ENCODE assay signal across 27 cellular contexts in the genomic region with DNA sequence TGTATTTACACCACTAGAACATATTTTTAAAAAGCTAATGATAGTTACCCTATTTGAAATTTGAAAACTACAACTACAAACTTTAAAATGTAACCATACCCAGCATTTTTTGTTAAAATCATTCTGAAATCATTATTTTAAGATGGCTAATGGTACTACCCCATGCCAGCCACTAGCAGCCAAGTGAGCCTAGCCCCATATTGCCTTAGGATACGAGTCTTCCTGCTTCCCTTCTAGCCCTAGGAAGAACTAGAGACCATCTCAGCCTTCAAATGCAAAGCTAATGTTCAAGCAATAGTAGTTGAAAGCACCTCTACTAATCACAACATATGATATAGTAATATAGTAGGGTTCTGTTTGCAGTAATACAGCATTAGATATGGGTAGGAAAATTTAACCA.
"Had no signal": no experiment of that assay in that cellular context is flagged by ENCODE, and none has a peak within 500 bp of the region (broad histone marks: within the 10 kb centered on the region; RNA-seq: fewer than 3 reads in every experiment).

No MANE protein-coding gene starts in this region.

- ATAC-seq: activated naive CD4-positive, alpha-beta T cell treated with anti-CD3 and anti-CD28 coated beads, Interleukin-2, amount 50 U/mL, for 72 hours; activated T-cell treated with anti-CD3 and anti-CD28 coated beads, Interleukin-2, amount 50 U/mL, for 72 hours; foreskin keratinocyte; gastrocnemius medialis had no signal

- H3K4me3 ChIP-seq: ascending aorta, breast epithelium, cardiac muscle cell, colonic mucosa, esophagus muscularis mucosa, gastrocnemius medialis had no signal

- H3K27ac Mint-ChIP-seq: activated CD4-positive, alpha-beta memory T cell treated with anti-CD3 and anti-CD28 coated beads, Interleukin-2, amount 10 ng/mL, durations not matched to agents 7 days and 5 days; activated CD4-positive, alpha-beta T cell treated with anti-CD3 and anti-CD28 coated beads, Interleukin-2, amount 10 ng/mL, durations not matched to agents 7 days and 5 days; activated naive CD4-positive, alpha-beta T cell treated with anti-CD3 and anti-CD28 coated beads, Interleukin-2, amount 10 ng/mL, durations not matched to agents 7 days and 5 days; activated naive CD4-positive, alpha-beta T cell treated with anti-CD3 and anti-CD28 coated beads, Interleukin-2, amount 50 U/mL, for 72 hours; activated naive CD8-positive, alpha-beta T cell treated with anti-CD3 and anti-CD28 coated beads, Interleukin-2, amount 10 ng/mL, durations not matched to agents 7 days and 5 days; activated T-cell treated with anti-CD3 and anti-CD28 coated beads, Interleukin-2, amount 50 U/mL, for 24 hours; activated T-cell treated with anti-CD3 and anti-CD28 coated beads, Interleukin-2, amount 50 U/mL, for 72 hours; brain had no signal

- H3K27ac ChIP-seq: ascending aorta, breast epithelium, cardiac muscle cell, colonic mucosa, esophagus muscularis mucosa, foreskin keratinocyte, gastrocnemius medialis had no signal

- H3K4me1 ChIP-seq: ascending aorta, breast epithelium, colonic mucosa, esophagus muscularis mucosa, foreskin keratinocyte, gastrocnemius medialis had no signal

- H3K36me3 ChIP-seq: ascending aorta, breast epithelium, cardiac muscle cell, colonic mucosa, esophagus muscularis mucosa, gastrocnemius medialis had no signal

- H3K36me3 Mint-ChIP-seq: activated naive CD4-positive, alpha-beta T cell treated with anti-CD3 and anti-CD28 coated beads, Interleukin-2, amount 10 ng/mL, durations not matched to agents 7 days and 5 days; activated naive CD8-positive, alpha-beta T cell treated with anti-CD3 and anti-CD28 coated beads, Interleukin-2, amount 10 ng/mL, durations not matched to agents 7 days and 5 days; brain had no signal

- H3K27me3 Mint-ChIP-seq: brain had no signal

- DNase-seq: activated CD4-positive, alpha-beta memory T cell treated with anti-CD3 and anti-CD28 coated beads, Interleukin-2, amount 10 ng/mL, durations not matched to agents 7 days and 5 days; activated CD4-positive, alpha-beta T cell treated with anti-CD3 and anti-CD28 coated beads for 1 hour; activated CD4-positive, alpha-beta T cell treated with anti-CD3 and anti-CD28 coated beads for 4 hours; activated CD4-positive, alpha-beta T cell treated with anti-CD3 and anti-CD28 coated beads, Interleukin-2, amount 10 ng/mL, durations not matched to agents 7 days and 5 days; activated CD4-positive, alpha-beta T cell treated with anti-CD3 and anti-CD28 coated beads, Interleukin-2, amount 50 U/mL, for 4 hours; activated CD8-positive, alpha-beta memory T cell treated with anti-CD3 and anti-CD28 coated beads, Interleukin-2, amount 50 U/mL, for 48 hours; activated gamma-delta T cell; activated naive CD4-positive, alpha-beta T cell; activated naive CD4-positive, alpha-beta T cell treated with anti-CD3 and anti-CD28 coated beads, Interleukin-2, amount 10 ng/mL, durations not matched to agents 7 days and 5 days; activated naive CD8-positive, alpha-beta T cell treated with anti-CD3 and anti-CD28 coated beads, Interleukin-2, amount 10 ng/mL, durations not matched to agents 7 days and 5 days; activated T-cell treated with anti-CD3 and anti-CD28 coated beads for 4 hours; activated T-cell treated with anti-CD3 and anti-CD28 coated beads, Interleukin-2, amount 50 U/mL, for 24 hours; activated T-cell treated with anti-CD3 and anti-CD28 coated beads, Interleukin-2, amount 50 U/mL, for 72 hours; central memory CD4-positive, alpha-beta T cell; cerebellar nuclear complex; colonic mucosa; effector CD8-positive, alpha-beta T cell; erythroblast; foreskin keratinocyte; gastrocnemius medialis; T-helper 2 cell had no signal

- H3K4me3 Mint-ChIP-seq: activated CD4-positive, alpha-beta memory T cell treated with anti-CD3 and anti-CD28 coated beads, Interleukin-2, amount 10 ng/mL, durations not matched to agents 7 days and 5 days; activated CD4-positive, alpha-beta T cell treated with anti-CD3 and anti-CD28 coated beads, Interleukin-2, amount 10 ng/mL, durations not matched to agents 7 days and 5 days; activated naive CD4-positive, alpha-beta T cell treated with anti-CD3 and anti-CD28 coated beads, Interleukin-2, amount 10 ng/mL, durations not matched to agents 7 days and 5 days; activated naive CD8-positive, alpha-beta T cell treated with anti-CD3 and anti-CD28 coated beads, Interleukin-2, amount 10 ng/mL, durations not matched to agents 7 days and 5 days; activated T-cell treated with anti-CD3 and anti-CD28 coated beads, Interleukin-2, amount 50 U/mL, for 24 hours; activated T-cell treated with anti-CD3 and anti-CD28 coated beads, Interleukin-2, amount 50 U/mL, for 72 hours; brain had no signal

- H3K9me3 Mint-ChIP-seq: activated CD4-positive, alpha-beta memory T cell treated with anti-CD3 and anti-CD28 coated beads, Interleukin-2, amount 10 ng/mL, durations not matched to agents 7 days and 5 days; activated naive CD4-positive, alpha-beta T cell treated with anti-CD3 and anti-CD28 coated beads, Interleukin-2, amount 10 ng/mL, durations not matched to agents 7 days and 5 days had no signal

- H3K4me1 Mint-ChIP-seq: activated CD4-positive, alpha-beta memory T cell treated with anti-CD3 and anti-CD28 coated beads, Interleukin-2, amount 10 ng/mL, durations not matched to agents 7 days and 5 days; activated CD4-positive, alpha-beta T cell treated with anti-CD3 and anti-CD28 coated beads, Interleukin-2, amount 10 ng/mL, durations not matched to agents 7 days and 5 days; activated naive CD4-positive, alpha-beta T cell treated with anti-CD3 and anti-CD28 coated beads, Interleukin-2, amount 10 ng/mL, durations not matched to agents 7 days and 5 days; activated naive CD8-positive, alpha-beta T cell treated with anti-CD3 and anti-CD28 coated beads, Interleukin-2, amount 10 ng/mL, durations not matched to agents 7 days and 5 days had no signal

- H3K27me3 ChIP-seq: ascending aorta, breast epithelium, cardiac muscle cell, colonic mucosa, foreskin keratinocyte, gastrocnemius medialis had no signal

- H3K9me3 ChIP-seq: ascending aorta, breast epithelium, colonic mucosa, esophagus muscularis mucosa, gastrocnemius medialis had no signal
